31 cellular contexts compared by ENCODE assay signal in genomic region chr3:184918741-184919140, GRCh38.
"Had no signal": no experiment of that assay in that cellular context is flagged by ENCODE, and none has a peak within 500 bp of the region (broad histone marks: within the 10 kb centered on the region; RNA-seq: fewer than 3 reads in every experiment).

No MANE protein-coding gene starts in this region.

- H3K4me3 Mint-ChIP-seq: immature natural killer cell; naive thymus-derived CD8-positive, alpha-beta T cell; nephron; neural crest cell; stimulated activated effector memory CD8-positive, alpha-beta T cell treated with anti-CD3 and anti-CD28 coated beads, Interleukin-12 subunit alpha, Interleukin-12 subunit beta, amount 100 ng/mL, for 72 hours; stimulated activated naive CD8-positive, alpha-beta T cell treated with anti-CD3 and anti-CD28 coated beads, Interleukin-15, Interleukin-2, amounts not matched to agents 100 ng/mL and 50 ng/mL, for 24 hours; type B pancreatic cell had no signal

- H3K4me1 ChIP-seq: left lung, lower lobe of right lung, pancreas, prostate gland, suprapubic skin, tibial nerve, vagina had no signal

- DNase-seq: hippocampal formation; immature natural killer cell; kidney; left colon; left lung; lower lobe of right lung; mammary epithelial cell; mesenchymal stem cell; naive thymus-derived CD8-positive, alpha-beta T cell; nucleus accumbens; pancreas; posterior cingulate gyrus; retina; right cardiac atrium; stimulated activated CD4-positive, alpha-beta T cell treated with anti-CD3 and anti-CD28 coated beads, Interleukin-12 subunit alpha, Interleukin-12 subunit beta, amount 100 ng/mL, for 4 hours; stimulated activated CD4-positive, alpha-beta T cell treated with anti-CD3 and anti-CD28 coated beads, Interleukin-15, amount 100 ng/mL, for 24 hours; stimulated activated CD4-positive, alpha-beta T cell treated with anti-CD3 and anti-CD28 coated beads, Interleukin-2, amount 100 ng/mL, for 24 hours; stimulated activated CD4-positive, alpha-beta T cell treated with anti-CD3 and anti-CD28 coated beads, Interleukin-4, amount 100 ng/mL, for 24 hours; stimulated activated naive CD4-positive, alpha-beta T cell had no signal

- H3K27me3 ChIP-seq: left lung, pancreas, suprapubic skin, tibial nerve, vagina had no signal

- FAIRE-seq: kidney, pancreas had no signal

- H3K4me3 ChIP-seq: left lung, lower lobe of right lung, pancreas, prostate gland, skin epidermis, suprapubic skin, thoracic aorta, tibial nerve, vagina had no signal

- H3K9me3 Mint-ChIP-seq: immature natural killer cell; naive thymus-derived CD8-positive, alpha-beta T cell; nephron; neural crest cell; stimulated activated effector memory CD8-positive, alpha-beta T cell treated with anti-CD3 and anti-CD28 coated beads, Interleukin-12 subunit alpha, Interleukin-12 subunit beta, amount 100 ng/mL, for 72 hours; stimulated activated naive CD8-positive, alpha-beta T cell treated with anti-CD3 and anti-CD28 coated beads, Interleukin-15, Interleukin-2, amounts not matched to agents 100 ng/mL and 50 ng/mL, for 24 hours; type B pancreatic cell had no signal

- H3K27me3 Mint-ChIP-seq: naive thymus-derived CD8-positive, alpha-beta T cell; stimulated activated naive CD8-positive, alpha-beta T cell treated with anti-CD3 and anti-CD28 coated beads, Interleukin-15, Interleukin-2, amounts not matched to agents 100 ng/mL and 50 ng/mL, for 24 hours; type B pancreatic cell had no signal

- H3K27ac Mint-ChIP-seq: immature natural killer cell; naive thymus-derived CD8-positive, alpha-beta T cell; nephron; stimulated activated effector memory CD8-positive, alpha-beta T cell treated with anti-CD3 and anti-CD28 coated beads, Interleukin-12 subunit alpha, Interleukin-12 subunit beta, amount 100 ng/mL, for 72 hours; stimulated activated naive CD8-positive, alpha-beta T cell treated with anti-CD3 and anti-CD28 coated beads, Interleukin-15, Interleukin-2, amounts not matched to agents 100 ng/mL and 50 ng/mL, for 24 hours; type B pancreatic cell had no signal

- H3K9me3 ChIP-seq: left lung, lower lobe of right lung, pancreas, prostate gland, suprapubic skin, thoracic aorta, tibial nerve, vagina had no signal

- H3K27ac ChIP-seq: left lung, lower lobe of right lung, pancreas, prostate gland, skin epidermis, suprapubic skin, thoracic aorta, tibial nerve, vagina had no signal

- H3K36me3 ChIP-seq: prostate gland had no signal

- H3K4me1 Mint-ChIP-seq: immature natural killer cell; nephron; stimulated activated effector memory CD8-positive, alpha-beta T cell treated with anti-CD3 and anti-CD28 coated beads, Interleukin-12 subunit alpha, Interleukin-12 subunit beta, amount 100 ng/mL, for 72 hours had no signal

- ATAC-seq: left colon; left lung; lower lobe of right lung; naive thymus-derived CD8-positive, alpha-beta T cell; pancreas; right cardiac atrium; sciatic nerve; stimulated activated effector memory CD8-positive, alpha-beta T cell treated with anti-CD3 and anti-CD28 coated beads, Interleukin-12 subunit alpha, Interleukin-12 subunit beta, amount 100 ng/mL, for 72 hours had no signal
